9 cellular contexts compared by ENCODE assay signal in the genomic region with DNA sequence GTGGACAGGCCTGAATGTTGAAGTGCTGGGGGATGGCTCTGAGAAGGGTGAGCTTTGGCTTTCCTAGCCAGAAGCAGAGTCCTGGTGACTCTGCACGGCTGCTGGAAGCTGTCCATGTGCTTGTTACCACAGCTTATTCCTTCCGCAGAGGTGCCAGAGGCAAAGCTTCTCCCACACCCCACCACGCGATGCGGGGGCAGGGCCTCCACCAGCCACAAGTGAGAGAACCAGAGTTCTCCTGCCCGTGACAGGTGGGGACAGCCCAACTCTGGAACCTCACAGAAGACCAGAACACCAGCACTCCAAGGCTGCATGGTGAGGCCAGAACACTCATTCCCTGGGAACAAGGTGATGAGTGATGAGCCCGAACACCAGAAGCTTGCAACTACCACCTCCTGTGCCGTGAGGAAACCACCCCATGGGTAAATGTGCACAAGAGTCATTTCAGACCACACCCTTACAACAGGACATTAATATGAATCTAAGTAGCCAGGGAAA. TPM values are rescaled to one million over a fixed set of nuclear protein-coding genes. Genes with fewer than 3 reads are reported as not detected.
A peak's percentile ranks its signal among the peaks of the same experiment; 100 is the strongest.
DNase-seq lines count a peak whose midpoint lies in the region; ATAC-seq and TF ChIP-seq lines count a peak whose summit lies in the region.
"Had no signal": no experiment of that assay in that cellular context is flagged by ENCODE, and none has a peak within 500 bp of the region (broad histone marks: within the 10 kb centered on the region; RNA-seq: fewer than 3 reads in every experiment).

No MANE protein-coding gene starts in this region.

- no peaks in the 10 kb centered on the region for H3K27me3 ChIP-seq in gastrocnemius medialis

- no peaks in the 10 kb centered on the region for H3K9me3 ChIP-seq in HEK293 (ENCODE audit: control insufficient read depth, insufficient read depth, low read depth, low read length)
- no peaks in the 10 kb centered on the region for H3K9me3 ChIP-seq in gastrocnemius medialis
- H3K9me3 ChIP-seq: HAP-1 had no signal

- H3K36me3 ChIP-seq in HEK293 (ENCODE audit: control insufficient read depth in 2 of 2, insufficient read depth in 1 of 2, low read length in 2 of 2) (peaks cover 14 to 52% of the 10 kb centered on the region in 2 experiments; a peak in 2 of 3 replicates), gastrocnemius medialis (peaks cover 0 to 14% of the 10 kb centered on the region in 2 donors)

- in situ Hi-C loops in gastrocnemius medialis (cut with MboI; ENCODE audit: low sequenced_read_pairs in 4 of 4): no loop called here

- CTCF ChIA-PET in HEK293 (lab: Yijun Ruan, JAX): interaction anchor here (0.6 to 1.1 kb wide), 3 partner anchors 8 to 906 kb away, joined by 3 read pairs; no protein-coding TSS in a partner anchor

- H3K27ac ChIP-seq in HEK293 (ENCODE audit: extremely low read depth, low read depth, low read length): no peak overlapping the region
- H3K27ac ChIP-seq in coronary artery: peak overlapping the region; percentile 90 to 95
- peak overlapping the region; percentile 37 to 66 (median 62) for H3K27ac ChIP-seq in gastrocnemius medialis

- DNase-seq in coronary artery (ENCODE audit: low spot score) (peak; percentile 84), iris pigment epithelial cell (ENCODE audit: low read depth) (peak; percentile 74), gastrocnemius medialis (peak in 1 of 2 donors; percentile 28), HPDE6-E6E7 (ENCODE audit: extremely low spot score) (no peak), HT-29 (ENCODE audit: low spot score) (no peak)

- H3K4me1 ChIP-seq in HEK293 (ENCODE audit: control insufficient read depth, insufficient read depth, low read length) (no peaks in the 10 kb centered on the region; the same call in 1 of the 2 replicates), gastrocnemius medialis (peaks cover 17 to 25% of the 10 kb centered on the region in 2 donors)

- POLR2A ChIA-PET in HEK293 (lab: Yijun Ruan, JAX): no interaction called here

- TF ChIP-seq CTCF in HEK293 (tag by site-specific recombination; IDR thresholded peaks at IDR 0.05) (no peak), coronary artery (IDR thresholded peaks at IDR 0.05) (no peak), gastrocnemius medialis (IDR thresholded peaks at IDR 0.05 in 4 of 5, conservative IDR thresholded peaks at IDR 0.05 in 1 of 5) (no peak)

- H3K4me3 ChIP-seq in HEK293 (ENCODE audit: low read depth, low read length) (no peak overlapping the region), coronary artery (peak overlapping the region; percentile 61), gastrocnemius medialis (no peak overlapping the region)
- H3K4me3 ChIP-seq: HAP-1 had no signal

- ATAC-seq in gastrocnemius medialis: peak in 1 of 2 donors; percentile 29
- ATAC-seq in GM19463 (IDR thresholded peaks at IDR 0.05; ENCODE audit: unreplicated experiment): no peak
- ATAC-seq in GM19328 (IDR thresholded peaks at IDR 0.05; ENCODE audit: unreplicated experiment): no peak

- TF ChIP-seq POLR2A in gastrocnemius medialis (IDR thresholded peaks at IDR 0.05): no peak

- intact Hi-C loops in gastrocnemius medialis (cut with DNase I; ENCODE audit: low total_unique reads): no loop called here

TF ChIP-seq in HEK293, 187 proteins besides CTCF, POLR2A, EP300 and RAD21:
- TF ChIP-seq, protein P1, sequence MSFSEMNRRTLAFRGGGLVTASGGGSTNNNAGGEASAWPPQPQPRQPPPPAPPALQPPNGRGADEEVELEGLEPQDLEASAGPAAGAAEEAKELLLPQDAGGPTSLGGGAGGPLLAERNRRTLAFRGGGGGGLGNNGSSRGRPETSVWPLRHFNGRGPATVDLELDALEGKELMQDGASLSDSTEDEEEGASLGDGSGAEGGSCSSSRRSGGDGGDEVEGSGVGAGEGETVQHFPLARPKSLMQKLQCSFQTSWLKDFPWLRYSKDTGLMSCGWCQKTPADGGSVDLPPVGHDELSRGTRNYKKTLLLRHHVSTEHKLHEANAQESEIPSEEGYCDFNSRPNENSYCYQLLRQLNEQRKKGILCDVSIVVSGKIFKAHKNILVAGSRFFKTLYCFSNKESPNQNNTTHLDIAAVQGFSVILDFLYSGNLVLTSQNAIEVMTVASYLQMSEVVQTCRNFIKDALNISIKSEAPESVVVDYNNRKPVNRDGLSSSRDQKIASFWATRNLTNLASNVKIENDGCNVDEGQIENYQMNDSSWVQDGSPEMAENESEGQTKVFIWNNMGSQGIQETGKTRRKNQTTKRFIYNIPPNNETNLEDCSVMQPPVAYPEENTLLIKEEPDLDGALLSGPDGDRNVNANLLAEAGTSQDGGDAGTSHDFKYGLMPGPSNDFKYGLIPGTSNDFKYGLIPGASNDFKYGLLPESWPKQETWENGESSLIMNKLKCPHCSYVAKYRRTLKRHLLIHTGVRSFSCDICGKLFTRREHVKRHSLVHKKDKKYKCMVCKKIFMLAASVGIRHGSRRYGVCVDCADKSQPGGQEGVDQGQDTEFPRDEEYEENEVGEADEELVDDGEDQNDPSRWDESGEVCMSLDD (tag by site-specific recombination; IDR thresholded peaks at IDR 0.05): no peak
- no peak for TF ChIP-seq ZNF146 (tag by site-specific recombination; IDR thresholded peaks at IDR 0.05)
- peak; percentile 34; the same call in 1 of the 2 replicates for TF ChIP-seq KLF1 (tag by site-specific recombination; IDR thresholded peaks at IDR 0.05)
- no peak for TF ChIP-seq EGR2 (tag by site-specific recombination; IDR thresholded peaks at IDR 0.05; ENCODE audit: low read depth)
TF ChIP-seq in HEK293: peak in this region for 1.

RNA-seq across cellular contexts. Expression of a gene that starts 36.7 kb away (rescaled TPM):
- total RNA-seq in gastrocnemius medialis: 10 to 100 TPM; 10.3 to 19.6 (median 13.2) TPM
- total RNA-seq in HT-29 (2014; rRNA removed; shearing (Covaris generic)): 13.9 and 15.5 TPM in 2 replicates

Comparison
In these comparisons a context has a peak if more than half of its experiments do, and no peak if none do; other contexts are left out.
1. DNase-seq: peak in coronary artery (single experiment) and iris pigment epithelial cell (single experiment); none in HPDE6-E6E7 (single experiment) and HT-29 (single experiment).